18 cellular contexts compared by ENCODE assay signal in genomic region chr14:96633096-96633495, GRCh38.
A peak's percentile ranks its signal among the peaks of the same experiment; 100 is the strongest.
DNase-seq lines count a peak whose midpoint lies in the region; ATAC-seq and TF ChIP-seq lines count a peak whose summit lies in the region.
"Had no signal": no experiment of that assay in that cellular context is flagged by ENCODE, and none has a peak within 500 bp of the region (broad histone marks: within the 10 kb centered on the region; RNA-seq: fewer than 3 reads in every experiment).

No MANE protein-coding gene starts in this region.

- POLR2A ChIA-PET in HEK293 (lab: Yijun Ruan, JAX) (no interaction called here), WTC11 (lab: Charles Lee) (no interaction called here)

- no peaks in the 10 kb centered on the region for H3K36me3 ChIP-seq in HEK293 (ENCODE audit: control insufficient read depth in 2 of 2, insufficient read depth in 1 of 2, low read length in 2 of 2)
- H3K36me3 ChIP-seq: BE2C, BLaER1 had no signal

- H3K27ac Mint-ChIP-seq in CD14-positive monocyte (peak overlapping the region in 1 of 7 donors; percentile 1), WTC11 (no peak overlapping the region), endothelial cell (ENCODE audit: unreplicated experiment) (peak overlapping the region; percentile 45)
- H3K27ac Mint-ChIP-seq: CD4-positive, alpha-beta T cell; CD8-positive, alpha-beta T cell had no signal

- intact Hi-C loops in CD14-positive monocyte (cut with micrococcal nuclease): no loop called here

- H3K4me1 ChIP-seq in HEK293 (ENCODE audit: control insufficient read depth, insufficient read depth, low read length): no peaks in the 10 kb centered on the region
- H3K4me1 ChIP-seq: BE2C, BLaER1, Caco-2 had no signal

- no peak for ATAC-seq in WTC11
- no peak for ATAC-seq in GM18909 (IDR thresholded peaks at IDR 0.05; ENCODE audit: poor library complexity, unreplicated experiment)
- ATAC-seq: CD8-positive, alpha-beta T cell had no signal

- DNase-seq in CD14-positive monocyte (ENCODE audit: low spot score) (no peak), WTC11 (ENCODE audit: low spot score) (no peak), endothelial cell (ENCODE audit: low spot score) (no peak), NCI-H2227 treated with DMSO at 0.1 percent for 48 hours (lab: John Stamatoyannopoulos, UW) (no peak), NCI-H82 treated with DMSO at 0.1 percent for 48 hours (lab: John Stamatoyannopoulos, UW; ENCODE audit: unreplicated experiment) (no peak)
- DNase-seq: 8988T; ACHN; BE2C; C1 segment of cervical spinal cord; Caco-2; Calu3; CD4-positive, alpha-beta T cell; DMS79 treated with DMSO at 0.1 percent for 48 hours; GF-D8 had no signal

- H3K9me3 ChIP-seq in HEK293 (ENCODE audit: control insufficient read depth, insufficient read depth, low read depth, low read length): no peaks in the 10 kb centered on the region
- H3K9me3 ChIP-seq: BE2C, BLaER1, Caco-2 had no signal

- no peaks in the 10 kb centered on the region for H3K4me1 Mint-ChIP-seq in CD14-positive monocyte
- H3K4me1 Mint-ChIP-seq in WTC11: peaks cover 2% of the 10 kb centered on the region; the same call in 1 of the 2 replicates
- H3K4me1 Mint-ChIP-seq in endothelial cell (ENCODE audit: unreplicated experiment): no peaks in the 10 kb centered on the region

- H3K27me3 Mint-ChIP-seq in CD14-positive monocyte (ENCODE audit: low read depth in 3 of 3): peaks cover 1 to 5% (median 3%) of the 10 kb centered on the region in 3 donors
- no peaks in the 10 kb centered on the region for H3K27me3 Mint-ChIP-seq in WTC11 (ENCODE audit: low read depth)
- no peaks in the 10 kb centered on the region for H3K27me3 Mint-ChIP-seq in endothelial cell (ENCODE audit: unreplicated experiment)
- H3K27me3 Mint-ChIP-seq: CD4-positive, alpha-beta T cell had no signal

- H3K36me3 Mint-ChIP-seq in CD14-positive monocyte: no peaks in the 10 kb centered on the region
- no peaks in the 10 kb centered on the region for H3K36me3 Mint-ChIP-seq in WTC11
- H3K36me3 Mint-ChIP-seq in endothelial cell (ENCODE audit: low read depth, unreplicated experiment): no peaks in the 10 kb centered on the region
- H3K36me3 Mint-ChIP-seq: CD8-positive, alpha-beta T cell had no signal

- H3K9me3 Mint-ChIP-seq in CD14-positive monocyte (peaks cover 0 to 4% (median 2%) of the 10 kb centered on the region in 7 donors), WTC11 (peaks cover 17% of the 10 kb centered on the region), endothelial cell (ENCODE audit: unreplicated experiment) (no peaks in the 10 kb centered on the region)
- H3K9me3 Mint-ChIP-seq: CD4-positive, alpha-beta T cell; CD8-positive, alpha-beta T cell had no signal

- H3K4me3 Mint-ChIP-seq in CD14-positive monocyte (no peak overlapping the region), WTC11 (no peak overlapping the region), endothelial cell (ENCODE audit: unreplicated experiment) (no peak overlapping the region)
- H3K4me3 Mint-ChIP-seq: CD4-positive, alpha-beta T cell; CD8-positive, alpha-beta T cell had no signal

- TF ChIP-seq CTCF in CD14-positive monocyte (IDR thresholded peaks at IDR 0.05): peak; percentile 16
- TF ChIP-seq CTCF in HEK293 (tag by site-specific recombination; IDR thresholded peaks at IDR 0.05): no peak
- no peak for TF ChIP-seq CTCF in WTC11 (IDR thresholded peaks at IDR 0.05)
- TF ChIP-seq CTCF in endothelial cell (IDR thresholded peaks at IDR 0.05; ENCODE audit: unreplicated experiment): no peak

- CTCF ChIA-PET in HEK293 (lab: Yijun Ruan, JAX): no interaction called here
- CTCF ChIA-PET in WTC11 (lab: Charles Lee): no interaction called here

- H3K4me3 ChIP-seq in HEK293 (ENCODE audit: low read depth, low read length): no peak overlapping the region
- H3K4me3 ChIP-seq: BLaER1 had no signal

- no peak overlapping the region for H3K27ac ChIP-seq in HEK293 (ENCODE audit: extremely low read depth, low read depth, low read length)
- H3K27ac ChIP-seq: BLaER1 had no signal

TF ChIP-seq in HEK293, 187 proteins besides CTCF, POLR2A, EP300 and RAD21:
- peak; percentile 93 for TF ChIP-seq ZNF366 (tag by site-specific recombination; conservative IDR thresholded peaks at IDR 0.05)
- no peak for TF ChIP-seq FEZF1 (tag by site-specific recombination; IDR thresholded peaks at IDR 0.05)

TF ChIP-seq in WTC11, 78 proteins besides CTCF, POLR2A, EP300 and RAD21:
- TF ChIP-seq CREB1 (CRISPR knock-in tag; IDR thresholded peaks at IDR 0.05) (no peak), ZNF512 (CRISPR knock-in tag; IDR thresholded peaks at IDR 0.05; ENCODE audit: borderline replicate concordance) (0 out of 2 replicates have a peak, but pooled peaks have one; percentile 77), TEAD1 (CRISPR knock-in tag; IDR thresholded peaks at IDR 0.05) (no peak)
